Comparison of ENCODE assay signal across 8 cellular contexts in the genomic region with DNA sequence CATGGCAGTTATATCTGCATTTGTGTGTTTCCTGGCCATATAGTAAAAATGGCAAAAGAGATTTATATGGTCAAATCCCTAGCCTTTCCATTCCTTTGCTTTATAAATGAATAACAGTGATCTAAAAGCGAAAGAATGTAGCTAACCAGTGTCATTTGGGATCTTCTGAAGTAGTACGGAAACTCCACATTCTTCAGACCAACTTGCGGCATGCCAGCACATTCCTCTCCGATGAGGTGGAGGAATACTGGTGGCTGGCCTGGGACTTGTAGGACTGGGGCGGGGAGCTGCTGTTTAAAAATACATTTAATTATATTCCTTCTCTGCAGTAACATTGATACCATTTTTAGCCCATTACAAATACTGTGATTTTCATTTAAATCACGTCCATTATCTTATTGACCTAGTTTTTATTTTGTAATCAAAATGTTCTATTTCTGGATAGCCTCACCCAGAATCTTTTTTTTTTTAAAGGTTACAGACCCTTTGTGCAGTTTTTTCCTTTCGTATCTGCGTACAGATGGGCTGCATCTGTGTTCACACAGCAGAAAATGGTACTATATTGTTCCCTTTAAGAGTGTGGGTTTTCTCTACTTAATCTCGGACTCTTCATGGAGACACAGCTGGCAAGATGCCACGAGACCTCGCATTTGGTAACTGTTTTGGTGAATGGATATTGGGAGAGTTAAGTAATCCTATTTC.
DNase-seq lines count a peak whose midpoint lies in the region; ATAC-seq, FAIRE-seq and TF ChIP-seq lines count a peak whose summit lies in the region.

No MANE protein-coding gene starts in this region.

- H3K27ac Mint-ChIP-seq in activated CD8-positive, alpha-beta T cell treated with anti-CD3 and anti-CD28 coated beads, Interleukin-2, amount 10 ng/mL, durations not matched to agents 7 days and 5 days: no peak overlapping the region

- no peaks in the 10 kb centered on the region for H3K36me3 ChIP-seq in PC-3 (ENCODE audit: low read depth, low read length)
- H3K36me3 ChIP-seq in mucosa of rectum (ENCODE audit: control insufficient read depth in 2 of 2, insufficient read depth in 2 of 2, low read length in 2 of 2): no peaks in the 10 kb centered on the region
- H3K36me3 ChIP-seq in WERI-Rb-1: peaks cover under 1% of the 10 kb centered on the region; the same call in 1 of the 2 replicates

- H3K9me3 Mint-ChIP-seq in activated CD8-positive, alpha-beta T cell treated with anti-CD3 and anti-CD28 coated beads, Interleukin-2, amount 10 ng/mL, durations not matched to agents 7 days and 5 days (ENCODE audit: insufficient read depth): no peaks in the 10 kb centered on the region

- peaks cover 32% of the 10 kb centered on the region for H3K27me3 Mint-ChIP-seq in activated CD8-positive, alpha-beta T cell treated with anti-CD3 and anti-CD28 coated beads, Interleukin-2, amount 10 ng/mL, durations not matched to agents 7 days and 5 days (ENCODE audit: low read depth)

- H3K4me3 ChIP-seq in AG04449 (ENCODE audit: low read depth, low read length) (peak overlapping the region; percentile 49), PC-3 (ENCODE audit: low read length) (peak overlapping the region; percentile 45), mucosa of rectum (ENCODE audit: low read length in 2 of 2) (peak overlapping the region in 1 of 2 donors; percentile 0), WERI-Rb-1 (ENCODE audit: low read depth, low read length) (no peak overlapping the region)

- peaks cover 87% of the 10 kb centered on the region for H3K79me2 ChIP-seq in PC-3 (ENCODE audit: low read length)

- peaks cover 60% of the 10 kb centered on the region for H3K4me1 ChIP-seq in PC-3 (ENCODE audit: insufficient read depth, low read length)
- peaks cover 0 to 4% of the 10 kb centered on the region in 2 donors for H3K4me1 ChIP-seq in mucosa of rectum (ENCODE audit: control insufficient read depth in 2 of 2, insufficient read depth in 2 of 2, low read length in 2 of 2)

- H3K9me3 ChIP-seq in PC-3 (ENCODE audit: low read length): no peaks in the 10 kb centered on the region
- H3K9me3 ChIP-seq in mucosa of rectum (ENCODE audit: control insufficient read depth in 2 of 2, low read length in 2 of 2): no peaks in the 10 kb centered on the region
- no peaks in the 10 kb centered on the region for H3K9me3 ChIP-seq in WERI-Rb-1 (ENCODE audit: severe bottlenecking)

- TF ChIP-seq CTCF in AG04449 (IDR thresholded peaks at IDR 0.05; ENCODE audit: insufficient read depth, low read length, missing control alignments): no peak
- TF ChIP-seq CTCF in PC-3 (conservative IDR thresholded peaks at IDR 0.05; ENCODE audit: low read depth, low read length): no peak
- TF ChIP-seq CTCF in D721Med (IDR thresholded peaks at IDR 0.05; ENCODE audit: insufficient read depth, missing control alignments): no peak
- TF ChIP-seq CTCF in WERI-Rb-1 (IDR thresholded peaks at IDR 0.05; ENCODE audit: low read depth, low read length): no peak

- H3F3A ChIP-seq in PC-3 (ENCODE audit: low read length, unreplicated experiment): peaks cover 22% of the 10 kb centered on the region

- BruUV-seq in PC-3 (replicated peaks; lab: Mats Ljungman, UMichigan): no TSS peak

- peak overlapping the region; percentile 90 for H3K27ac ChIP-seq in PC-3 (ENCODE audit: low read length)
- peak overlapping the region; percentile 46 to 81 for H3K27ac ChIP-seq in mucosa of rectum (ENCODE audit: low read depth in 2 of 2, low read length in 2 of 2)
- no peak overlapping the region for H3K27ac ChIP-seq in WERI-Rb-1

- CTCF ChIA-PET in AG04449 (lab: Yijun Ruan, JAX) (interaction anchor here (1.0 to 1.3 kb wide), 2 partner anchors 10 to 88 kb away, joined by 4 to 7 read pairs; no protein-coding TSS in a partner anchor), PC-3 (lab: Charles Lee) (interaction anchor here (0.5 to 0.7 kb wide), 5 partner anchors 9 to 121 kb away, joined by 3 to 9 read pairs (median 4); no protein-coding TSS in a partner anchor)
- CTCF ChIA-PET in activated CD8-positive, alpha-beta T cell treated with anti-CD3 and anti-CD28 coated beads, Interleukin-2, amount 10 ng/mL, durations not matched to agents 7 days and 5 days (lab: Charles Lee): no interaction called here

- H3K4me3 Mint-ChIP-seq in activated CD8-positive, alpha-beta T cell treated with anti-CD3 and anti-CD28 coated beads, Interleukin-2, amount 10 ng/mL, durations not matched to agents 7 days and 5 days: no peak overlapping the region

- no peaks in the 10 kb centered on the region for H3K36me3 Mint-ChIP-seq in activated CD8-positive, alpha-beta T cell treated with anti-CD3 and anti-CD28 coated beads, Interleukin-2, amount 10 ng/mL, durations not matched to agents 7 days and 5 days (ENCODE audit: low read depth)

- no peaks in the 10 kb centered on the region for H4K20me1 ChIP-seq in PC-3 (ENCODE audit: low read length)

- ATAC-seq in PC-3 (peak; percentile 97), esophagus mucosa (peak; percentile 83)
- no peak for ATAC-seq in activated CD8-positive, alpha-beta T cell treated with anti-CD3 and anti-CD28 coated beads, Interleukin-2, amount 10 ng/mL, durations not matched to agents 7 days and 5 days

- H3K4me2 ChIP-seq in PC-3 (ENCODE audit: low read length): peak overlapping the region; percentile 75

- no peaks in the 10 kb centered on the region for H3K9me2 ChIP-seq in PC-3 (replicated peaks; ENCODE audit: low read length)

- H3K4me1 Mint-ChIP-seq in activated CD8-positive, alpha-beta T cell treated with anti-CD3 and anti-CD28 coated beads, Interleukin-2, amount 10 ng/mL, durations not matched to agents 7 days and 5 days (ENCODE audit: low read depth): peaks cover 5% of the 10 kb centered on the region

- H2AFZ ChIP-seq in PC-3 (ENCODE audit: low read length): no peak overlapping the region

- no peak for FAIRE-seq in D721Med (lab: Jason Lieb, UNC)

- DNase-seq in AG04449 (ENCODE audit: low read depth, low spot score): peak; percentile 99
- DNase-seq in PC-3: peak; percentile 100
- DNase-seq in activated CD8-positive, alpha-beta T cell treated with anti-CD3 and anti-CD28 coated beads, Interleukin-2, amount 10 ng/mL, durations not matched to agents 7 days and 5 days: no peak
- no peak for DNase-seq in D721Med (ENCODE audit: insufficient read length, low spot score)
- no peak for DNase-seq in WERI-Rb-1
- no peak for DNase-seq in activated CD4-positive, alpha-beta T cell treated with anti-CD3 and anti-CD28 coated beads, Interleukin-2, amount 50 U/mL, for 1 hour

- POLR2A ChIA-PET in AG04449 (lab: Yijun Ruan, JAX): interaction anchor here (0.5 to 1.1 kb wide), 10 partner anchors 10 to 1372 kb away, joined by 3 to 7 read pairs (median 3); a partner anchor contains a TSS
- POLR2A ChIA-PET in PC-3 (lab: Charles Lee; ENCODE audit: unreplicated experiment): interaction anchor here (0.6 to 1.4 kb wide), 4 partner anchors 11 to 87 kb away, joined by 3 to 14 read pairs (median 4); a partner anchor contains a TSS
- POLR2A ChIA-PET in activated CD8-positive, alpha-beta T cell treated with anti-CD3 and anti-CD28 coated beads, Interleukin-2, amount 10 ng/mL, durations not matched to agents 7 days and 5 days (lab: Charles Lee): no interaction called here

- intact Hi-C loops in PC-3 (cut with micrococcal nuclease): loop anchor here (1.0 to 5.0 kb wide), 7 partner anchors 17 to 121 kb away; no protein-coding TSS in a partner anchor

- H3K27me3 ChIP-seq in PC-3 (ENCODE audit: low read length) (no peaks in the 10 kb centered on the region), mucosa of rectum (ENCODE audit: control insufficient read depth in 2 of 2, insufficient read depth in 2 of 2, low read length in 2 of 2) (no peaks in the 10 kb centered on the region), WERI-Rb-1 (ENCODE audit: insufficient read depth, low read depth, severe bottlenecking) (no peaks in the 10 kb centered on the region)

- H3K9ac ChIP-seq in PC-3 (ENCODE audit: low read length) (peak overlapping the region; percentile 64), mucosa of rectum (ENCODE audit: low read depth in 1 of 2, low read length in 2 of 2) (peak overlapping the region; percentile 6 to 15)

Comparison
In these comparisons a context has a peak if more than half of its experiments do, and no peak if none do; other contexts are left out.
1. DNase-seq: peak in AG04449 (single experiment) and PC-3 (single experiment); none in activated CD8-positive, alpha-beta T cell treated with anti-CD3 and anti-CD28 coated beads, Interleukin-2, amount 10 ng/mL, durations not matched to agents 7 days and 5 days (single experiment), D721Med (single experiment), WERI-Rb-1 (single experiment) and activated CD4-positive, alpha-beta T cell treated with anti-CD3 and anti-CD28 coated beads, Interleukin-2, amount 50 U/mL, for 1 hour (single experiment).